Comparison of ENCODE assay signal across 13 cellular contexts in genomic region chr12:52145941-52146821, GRCh38. TPM values are rescaled to one million over a fixed set of nuclear protein-coding genes. Genes with fewer than 3 reads are reported as not detected.
A peak's percentile ranks its signal among the peaks of the same experiment; 100 is the strongest.
DNase-seq lines count a peak whose midpoint lies in the region; ATAC-seq, FAIRE-seq and TF ChIP-seq lines count a peak whose summit lies in the region.
"Had no signal": no experiment of that assay in that cellular context is flagged by ENCODE, and none has a peak within 500 bp of the region (broad histone marks: within the 10 kb centered on the region; RNA-seq: fewer than 3 reads in every experiment).

No MANE protein-coding gene starts in this region.

- peak overlapping the region in 1 of 3 experiments; percentile 81; a peak in 3 of 7 replicates for H3K27ac Mint-ChIP-seq in H9
- H3K27ac Mint-ChIP-seq: CD8-positive, alpha-beta T cell had no signal

- BruUV-seq in OCI-LY7 (replicated peaks; lab: Mats Ljungman, UMichigan), result no TSS peak

- TF ChIP-seq CTCF in H9 (conservative IDR thresholded peaks at IDR 0.05), result no peak
- TF ChIP-seq CTCF in body of pancreas (IDR thresholded peaks at IDR 0.05), result no peak
- no peak for TF ChIP-seq CTCF in spleen (IDR thresholded peaks at IDR 0.05 in 8 of 11, conservative IDR thresholded peaks at IDR 0.05 in 3 of 11)
- TF ChIP-seq CTCF in OCI-LY7 (conservative IDR thresholded peaks at IDR 0.05; ENCODE audit: low read length), result no peak

- H3K79me2 ChIP-seq in H9 (ENCODE audit: insufficient read depth, low read length) (no peaks in the 10 kb centered on the region), OCI-LY7 (ENCODE audit: insufficient read depth, low read depth, low read length) (no peaks in the 10 kb centered on the region)

- no peak overlapping the region for H3T11ph ChIP-seq in H9 (ENCODE audit: low read length)

- H2BK5ac ChIP-seq in H9 (ENCODE audit: insufficient read length, low read length), result no peak overlapping the region

- H3K4me3 Mint-ChIP-seq in H9, result peak overlapping the region in 1 of 2 experiments; percentile 5; a peak in 1 of 5 replicates
- H3K4me3 Mint-ChIP-seq: CD8-positive, alpha-beta T cell had no signal

- no peak overlapping the region for H3K23ac ChIP-seq in H9 (ENCODE audit: insufficient read length, low read depth, low read length)

- H3K4me1 ChIP-seq in H9 (ENCODE audit: insufficient read depth, low read length) (peaks cover 3% of the 10 kb centered on the region; the same call in 1 of the 2 replicates), body of pancreas (peaks cover 30% of the 10 kb centered on the region), spleen (peaks cover 0 to 18% (median 10%) of the 10 kb centered on the region in 6 donors), OCI-LY7 (ENCODE audit: insufficient read depth, low read length, poor library complexity, severe bottlenecking) (no peaks in the 10 kb centered on the region)

- ATAC-seq in body of pancreas, result no peak
- ATAC-seq: CD8-positive, alpha-beta T cell had no signal

- H3K27ac ChIP-seq in H9 (ENCODE audit: insufficient read length, low read depth, low read length), result no peak overlapping the region
- peak overlapping the region in 3 of 4 donors; percentile 81 to 92 (median 89) for H3K27ac ChIP-seq in body of pancreas
- peak overlapping the region; percentile 68 for H3K27ac ChIP-seq in layer of hippocampus (ENCODE audit: low read depth, low read length)
- no peak overlapping the region for H3K27ac ChIP-seq in spleen
- no peak overlapping the region for H3K27ac ChIP-seq in OCI-LY7 (ENCODE audit: low read depth, low read length, poor library complexity, severe bottlenecking)

- H3K14ac ChIP-seq in H9 (ENCODE audit: insufficient read depth, low read length), result peak overlapping the region; percentile 59; the same call in 1 of the 2 replicates

- H3K9me3 Mint-ChIP-seq in H9, result no peaks in the 10 kb centered on the region; a peak in 1 of 5 replicates
- H3K9me3 Mint-ChIP-seq: CD8-positive, alpha-beta T cell had no signal

- no peak overlapping the region for H2BK12ac ChIP-seq in H9 (ENCODE audit: insufficient read length, low read depth, low read length)

- no peak for DNase-seq in H9
- DNase-seq in body of pancreas, result no peak
- peak; percentile 65 for DNase-seq in spleen
- no peak for DNase-seq in NCI-H1417 treated with DMSO at 0.1 percent for 48 hours (lab: John Stamatoyannopoulos, UW)
- DNase-seq in GM19239 (ENCODE audit: insufficient read length, low spot score), result no peak
- DNase-seq in OCI-LY7 (ENCODE audit: low spot score), result no peak
- no peak for DNase-seq in activated CD4-positive, alpha-beta T cell treated with anti-CD3 and anti-CD28 coated beads, Interleukin-2, amount 50 U/mL, for 4 hours
- DNase-seq: activated T-cell treated with anti-CD3 and anti-CD28 coated beads for 4 hours; aorta; CD8-positive, alpha-beta T cell; NCI-H2171 treated with DMSO at 0.1 percent for 48 hours; ovary had no signal

- H2BK120ac ChIP-seq in H9 (ENCODE audit: low read depth, low read length, poor library complexity, severe bottlenecking), result no peak overlapping the region

- H3K4me1 Mint-ChIP-seq in H9, result peaks cover 26 to 47% of the 10 kb centered on the region in 2 experiments

- H3K36me3 ChIP-seq in body of pancreas (replicated peaks in 1 of 2; ENCODE audit: insufficient read depth in 1 of 2, low read depth in 2 of 2) (no peaks in the 10 kb centered on the region), spleen (no peaks in the 10 kb centered on the region), OCI-LY7 (ENCODE audit: insufficient read depth, low read length) (no peaks in the 10 kb centered on the region)
- H3K36me3 ChIP-seq: ovary had no signal

- no peak overlapping the region for H2AK5ac ChIP-seq in H9 (ENCODE audit: insufficient read length, low read length)

- H3K4me3 ChIP-seq in body of pancreas (no peak overlapping the region), spleen (no peak overlapping the region), OCI-LY7 (ENCODE audit: low read depth, low read length, poor library complexity, severe bottlenecking) (no peak overlapping the region)
- H3K4me3 ChIP-seq: ovary had no signal

- H3K79me1 ChIP-seq in H9 (ENCODE audit: insufficient read depth, low read depth, low read length, poor library complexity, severe bottlenecking), result no peaks in the 10 kb centered on the region

- no peak overlapping the region for H2BK20ac ChIP-seq in H9 (ENCODE audit: low read depth, low read length, poor library complexity, severe bottlenecking)

- CTCF ChIA-PET in OCI-LY7 (lab: Charles Lee; ENCODE audit: unreplicated experiment), result no interaction called here

- intact Hi-C loops in body of pancreas (cut with DNase I), result no loop called here
- intact Hi-C loops in spleen (cut with DNase I; ENCODE audit: low total_unique reads), result no loop called here
- intact Hi-C loops in OCI-LY7 (cut with micrococcal nuclease; ENCODE audit: unreplicated experiment), result no loop called here

- no peak overlapping the region for H3K56ac ChIP-seq in H9 (ENCODE audit: insufficient read length, low read depth, low read length)

- WGBS in H9 (ENCODE audit: extremely low coverage, insufficient read length, low lambda C conversion rate), result no CpG with 5 or more reads among the region's 12 CpGs
- 90 to 96% methylated on average over 11 to 12 of the region's 12 CpGs for WGBS in body of pancreas, 2 donors
- WGBS in spleen, 5 donors, result 88 to 96% (median 93%) methylated on average over 11 to 12 of the region's 12 CpGs

- TF ChIP-seq POLR2A in body of pancreas (IDR thresholded peaks at IDR 0.05) (no peak), spleen (IDR thresholded peaks at IDR 0.05) (no peak)

- H4K20me1 ChIP-seq in H9 (ENCODE audit: control insufficient read depth, insufficient read depth, insufficient read length), result no peaks in the 10 kb centered on the region
- H4K20me1 ChIP-seq in OCI-LY7 (ENCODE audit: insufficient read depth, low read length), result no peaks in the 10 kb centered on the region

- H3K9me3 ChIP-seq in H9 (ENCODE audit: control insufficient read depth, low read depth, low read length) (no peaks in the 10 kb centered on the region), body of pancreas (no peaks in the 10 kb centered on the region), spleen (no peaks in the 10 kb centered on the region), OCI-LY7 (ENCODE audit: low read length) (no peaks in the 10 kb centered on the region)
- H3K9me3 ChIP-seq: ovary had no signal

- no peak overlapping the region for H3K18ac ChIP-seq in H9 (ENCODE audit: insufficient read length, low read depth, low read length)

- H2BK15ac ChIP-seq in H9 (ENCODE audit: low read depth, low read length), result no peak overlapping the region

- H3K27me3 ChIP-seq in H9 (ENCODE audit: insufficient read depth, low read length) (no peaks in the 10 kb centered on the region), body of pancreas (no peaks in the 10 kb centered on the region), layer of hippocampus (ENCODE audit: control insufficient read depth, insufficient read depth, low read length) (no peaks in the 10 kb centered on the region), spleen (replicated peaks in 1 of 7) (peaks cover 0 to 1% (median 0%) of the 10 kb centered on the region in 7 donors)
- H3K27me3 ChIP-seq: ovary had no signal

- H3K9ac ChIP-seq in H9 (ENCODE audit: extremely low read depth, insufficient read length, low read length), result no peak overlapping the region

- no peak overlapping the region for H4K8ac ChIP-seq in H9 (replicated peaks; ENCODE audit: insufficient read length, low read depth, low read length)

- POLR2A ChIA-PET in OCI-LY7 (lab: Charles Lee), result no interaction called here

- no peak overlapping the region for H3K4ac ChIP-seq in H9 (ENCODE audit: low read depth, low read length)

- H4K5ac ChIP-seq in H9 (ENCODE audit: insufficient read length, low read depth, low read length), result no peak overlapping the region

- peaks cover under 1% of the 10 kb centered on the region; the same call in 1 of the 2 replicates for H3K27me3 Mint-ChIP-seq in H9 (ENCODE audit: low read depth)

- no peak for FAIRE-seq in GM19239 (lab: Jason Lieb, UNC)

- no peaks in the 10 kb centered on the region for H3K36me3 Mint-ChIP-seq in H9 (ENCODE audit: insufficient read depth in 1 of 3, low read depth in 3 of 3)
- H3K36me3 Mint-ChIP-seq: CD8-positive, alpha-beta T cell had no signal

- H3K9me2 ChIP-seq in OCI-LY7 (ENCODE audit: insufficient read depth, low read length), result no peaks in the 10 kb centered on the region

- no peak overlapping the region for H3K4me2 ChIP-seq in H9 (ENCODE audit: insufficient read depth, insufficient read length, low read length)
- H3K4me2 ChIP-seq in OCI-LY7 (ENCODE audit: low read length), result no peak overlapping the region

- H3K23me2 ChIP-seq in H9 (ENCODE audit: insufficient read length, low read depth, low read length, poor library complexity, severe bottlenecking), result no peaks in the 10 kb centered on the region

- H4K91ac ChIP-seq in H9 (ENCODE audit: insufficient read length, low read depth, low read length), result no peak overlapping the region

- H2AFZ ChIP-seq in H9 (ENCODE audit: low read length) (no peak overlapping the region), OCI-LY7 (ENCODE audit: low read length) (no peak overlapping the region)

RNA-seq across cellular contexts. Expression of gene KRT80, which starts 45.6 kb away (rescaled TPM):
- 0.07 TPM in 1 of 2 replicates, not detected in the other for total RNA-seq in H9 (2021)
- total RNA-seq in body of pancreas, result 10 to 100 TPM; 10.2 to 11.9 TPM
- under 1 TPM in 2 of 7 donors, not detected in 5; 0.17 to 0.37 TPM for total RNA-seq in spleen
- under 1 TPM in 1 of 3 donors, not detected in 2; 0.03 TPM for polyA plus RNA-seq in spleen
- total RNA-seq in OCI-LY7 (2014; rRNA removed; shearing (Covaris generic)), result not detected in 2 replicates
- not detected in 2 replicates for total RNA-seq in OCI-LY7 (2022)
- total RNA-seq: CD8-positive, alpha-beta T cell had no signal

Comparison
In these comparisons a context has a peak if more than half of its experiments do, and no peak if none do; other contexts are left out.
1. H3K27ac ChIP-seq: peak in body of pancreas (3 of 4) and layer of hippocampus (single experiment); none in H9 (single experiment), spleen (0 of 8) and OCI-LY7 (single experiment).
2. RNA of gene KRT80, which starts 45.6 kb away (total RNA-seq): 10.2 to 11.9 TPM in body of pancreas; 0.07 TPM in H9, 0.17 to 0.37 TPM in spleen and not detected in OCI-LY7; every median in the first group is over 4 times any median in the second.